ENCODE assay signal across 11 cellular contexts in genomic region chr3:146382386-146382785, GRCh38.
DNase-seq lines count a peak whose midpoint lies in the region; ATAC-seq and TF ChIP-seq lines count a peak whose summit lies in the region.
"Had no signal": no experiment of that assay in that cellular context is flagged by ENCODE, and none has a peak within 500 bp of the region (broad histone marks: within the 10 kb centered on the region; RNA-seq: fewer than 3 reads in every experiment).

No MANE protein-coding gene starts in this region.

- peak; percentile 3 for DNase-seq in H7
- DNase-seq in PC-3: peak; percentile 61
- DNase-seq in epithelial cell of esophagus (ENCODE audit: low read depth): peak; percentile 25
- DNase-seq in renal cortical epithelial cell (ENCODE audit: low read depth): peak; percentile 26
- no peak for DNase-seq in occipital lobe (lab: John Stamatoyannopoulos, UW)
- no peak for DNase-seq in NOMO-1 treated with DMSO at 0.1 percent for 48 hours (lab: John Stamatoyannopoulos, UW; ENCODE audit: unreplicated experiment)
- DNase-seq: activated CD4-positive, alpha-beta T cell treated with anti-CD3 and anti-CD28 coated beads, Interleukin-2, amount 10 ng/mL, durations not matched to agents 7 days and 5 days; glutamatergic neuron; naive thymus-derived CD4-positive, alpha-beta T cell had no signal

- H3K4me3 ChIP-seq in H7 (ENCODE audit: insufficient read depth, low read depth, low read length) (no peak overlapping the region), PC-3 (ENCODE audit: low read length) (no peak overlapping the region), epithelial cell of esophagus (ENCODE audit: low read length) (no peak overlapping the region)
- H3K4me3 ChIP-seq: suprapubic skin had no signal

- POLR2A ChIA-PET in PC-3 (lab: Charles Lee; ENCODE audit: unreplicated experiment): interaction anchor here (0.6 kb wide), 2 partner anchors 40 to 190 kb away, joined by 3 to 5 read pairs; no protein-coding TSS in a partner anchor

- intact Hi-C loops in PC-3 (cut with micrococcal nuclease): loop anchor here (1.0 to 5.0 kb wide), 4 partner anchors 50 to 195 kb away; no protein-coding TSS in a partner anchor

- H3K9me3 ChIP-seq in PC-3 (ENCODE audit: low read length): no peaks in the 10 kb centered on the region
- H3K9me3 ChIP-seq: suprapubic skin had no signal

- peak; percentile 93 for ATAC-seq in PC-3
- ATAC-seq in HG02852 (IDR thresholded peaks at IDR 0.05; ENCODE audit: unreplicated experiment): no peak
- ATAC-seq: naive thymus-derived CD4-positive, alpha-beta T cell had no signal

- H3K36me3 ChIP-seq in H7 (replicated peaks; ENCODE audit: control insufficient read depth, insufficient read depth, low read length) (no peaks in the 10 kb centered on the region), PC-3 (ENCODE audit: low read depth, low read length) (no peaks in the 10 kb centered on the region)
- H3K36me3 ChIP-seq: suprapubic skin had no signal

- H3K4me2 ChIP-seq in PC-3 (ENCODE audit: low read length): no peak overlapping the region

- H2AFZ ChIP-seq in PC-3 (ENCODE audit: low read length): no peak overlapping the region

- no peaks in the 10 kb centered on the region for H3K79me2 ChIP-seq in PC-3 (ENCODE audit: low read length)

- H3F3A ChIP-seq in PC-3 (ENCODE audit: low read length, unreplicated experiment): no peaks in the 10 kb centered on the region

- no peak overlapping the region for H3K27ac ChIP-seq in PC-3 (ENCODE audit: low read length)
- H3K27ac ChIP-seq: suprapubic skin had no signal

- CTCF ChIA-PET in PC-3 (lab: Charles Lee): interaction anchor here (0.6 to 1.4 kb wide), 3 partner anchors 10 to 317 kb away, joined by 3 read pairs; no protein-coding TSS in a partner anchor

- H3K9me2 ChIP-seq in PC-3 (replicated peaks; ENCODE audit: low read length): no peaks in the 10 kb centered on the region; the same call in 1 of the 2 replicates

- no TSS peak for BruUV-seq in PC-3 (replicated peaks; lab: Mats Ljungman, UMichigan)

- peak; percentile 58 for TF ChIP-seq CTCF in PC-3 (conservative IDR thresholded peaks at IDR 0.05; ENCODE audit: low read depth, low read length)
- TF ChIP-seq CTCF in epithelial cell of esophagus (IDR thresholded peaks at IDR 0.05; ENCODE audit: insufficient read depth, low read depth, low read length, missing control alignments): peak; percentile 19

- H3K4me1 ChIP-seq in PC-3 (ENCODE audit: insufficient read depth, low read length): no peaks in the 10 kb centered on the region
- H3K4me1 ChIP-seq: suprapubic skin had no signal

- H4K20me1 ChIP-seq in PC-3 (ENCODE audit: low read length): no peaks in the 10 kb centered on the region

- H3K9ac ChIP-seq in PC-3 (ENCODE audit: low read length): no peak overlapping the region

- H3K27me3 ChIP-seq in H7 (ENCODE audit: control insufficient read depth, insufficient read depth, low read length) (no peaks in the 10 kb centered on the region), PC-3 (ENCODE audit: low read length) (no peaks in the 10 kb centered on the region)
- H3K27me3 ChIP-seq: suprapubic skin had no signal

Comparison
In these comparisons a context has a peak if more than half of its experiments do, and no peak if none do; other contexts are left out.
1. DNase-seq: peak in H7 (single experiment), PC-3 (single experiment), epithelial cell of esophagus (single experiment) and renal cortical epithelial cell (single experiment); none in occipital lobe (single experiment) and NOMO-1 treated with DMSO at 0.1 percent for 48 hours (single experiment).